9 cellular contexts compared by ENCODE assay signal in the genomic region with DNA sequence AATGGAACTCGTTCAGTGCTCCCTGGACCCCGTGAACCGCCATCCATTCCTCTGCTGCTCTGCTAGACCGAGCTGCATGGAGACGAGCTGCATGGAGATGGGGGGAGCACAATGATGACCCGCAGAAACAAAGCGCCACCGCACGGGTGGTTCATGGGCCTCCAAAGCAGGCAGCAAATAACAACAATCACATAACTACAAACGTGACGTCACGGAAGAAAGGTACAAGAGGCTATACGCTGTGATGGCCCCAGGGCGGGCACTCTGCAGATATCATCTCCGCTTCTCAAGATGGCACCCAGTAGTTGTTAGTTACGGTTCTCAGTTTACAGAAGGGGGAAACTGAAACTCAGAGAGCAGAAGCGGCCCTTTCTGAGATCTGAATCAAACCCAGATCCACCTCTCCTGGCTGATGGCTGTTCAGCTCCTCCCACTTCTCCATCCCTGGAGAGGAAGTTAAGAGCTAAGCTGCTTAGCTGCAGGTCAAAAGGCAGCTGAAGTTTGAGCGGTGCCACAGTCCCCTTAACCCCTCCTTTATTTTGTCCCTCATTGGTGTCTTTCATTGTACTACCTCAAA. TPM values are rescaled to one million over a fixed set of nuclear protein-coding genes. Genes with fewer than 3 reads are reported as not detected.
A peak's percentile ranks its signal among the peaks of the same experiment; 100 is the strongest.
DNase-seq lines count a peak whose midpoint lies in the region; ATAC-seq and TF ChIP-seq lines count a peak whose summit lies in the region.
"Had no signal": no experiment of that assay in that cellular context is flagged by ENCODE, and none has a peak within 500 bp of the region (broad histone marks: within the 10 kb centered on the region; RNA-seq: fewer than 3 reads in every experiment).

No MANE protein-coding gene starts in this region.

- no peak overlapping the region for H2BK12ac ChIP-seq in neuronal stem cell (ENCODE audit: low read length)

- intact Hi-C loops in Caco-2 (cut with micrococcal nuclease; ENCODE audit: unreplicated experiment) = loop anchor here (2.0 to 10.0 kb wide), 2 partner anchors 35 to 203 kb away; a partner anchor contains a TSS

- no peak overlapping the region for H4K8ac ChIP-seq in neuronal stem cell (ENCODE audit: low read depth, low read length)

- no peak overlapping the region for H2AFZ ChIP-seq in neuronal stem cell (ENCODE audit: low read length)

- no peak overlapping the region for H3K27ac Mint-ChIP-seq in Caco-2 (ENCODE audit: unreplicated experiment)

- H3K27me3 ChIP-seq in Caco-2 (replicated peaks; ENCODE audit: control insufficient read depth, insufficient read depth, low read length) (no peaks in the 10 kb centered on the region), neuronal stem cell (ENCODE audit: control insufficient read depth in 3 of 3, insufficient read depth in 3 of 3, low read depth in 1 of 3, low read length in 3 of 3) (no peaks in the 10 kb centered on the region)
- H3K27me3 ChIP-seq: vagina had no signal

- H3K23ac ChIP-seq in neuronal stem cell (ENCODE audit: low read depth, low read length, poor library complexity) = no peak overlapping the region

- H3K27me3 Mint-ChIP-seq in Caco-2 (ENCODE audit: insufficient read depth, unreplicated experiment) = no peaks in the 10 kb centered on the region

- no peak overlapping the region for H3K9ac ChIP-seq in neuronal stem cell (ENCODE audit: low read depth, low read length, poor library complexity)

- H3K9me3 ChIP-seq in Caco-2 (no peaks in the 10 kb centered on the region), neuronal stem cell (replicated peaks in 1 of 2; ENCODE audit: control insufficient read depth in 2 of 2, insufficient read depth in 1 of 2, low read depth in 1 of 2, low read length in 2 of 2) (no peaks in the 10 kb centered on the region)
- H3K9me3 ChIP-seq: vagina had no signal

- peaks cover 27% of the 10 kb centered on the region for H3K36me3 Mint-ChIP-seq in Caco-2 (ENCODE audit: insufficient read depth, unreplicated experiment)

- no peak overlapping the region for H3K14ac ChIP-seq in neuronal stem cell (ENCODE audit: low read length)

- no peak overlapping the region for H3K4ac ChIP-seq in neuronal stem cell (ENCODE audit: low read length)

- H3K36me3 ChIP-seq in Caco-2 (ENCODE audit: control insufficient read depth, insufficient read depth, low read length) (no peaks in the 10 kb centered on the region; the same call in 1 of the 2 replicates), neuronal stem cell (replicated peaks in 1 of 2; ENCODE audit: control insufficient read depth in 2 of 2, insufficient read depth in 2 of 2, low read length in 2 of 2) (peaks cover 28 to 48% of the 10 kb centered on the region in 2 donors)

- TF ChIP-seq CTCF in Caco-2 (IDR thresholded peaks at IDR 0.05; ENCODE audit: insufficient read depth in 1 of 2, low read depth in 1 of 2, low read length in 1 of 2, severe bottlenecking in 1 of 2, unreplicated experiment in 1 of 2) = no peak

- H3K79me1 ChIP-seq in neuronal stem cell (ENCODE audit: low read depth, low read length) = peaks cover 8% of the 10 kb centered on the region

- H2BK5ac ChIP-seq in neuronal stem cell (ENCODE audit: low read length) = no peak overlapping the region

- no peak overlapping the region for H3K18ac ChIP-seq in neuronal stem cell (ENCODE audit: low read length)

- H3K4me3 ChIP-seq in Caco-2 (ENCODE audit: low read depth, low read length) (no peak overlapping the region), neuronal stem cell (ENCODE audit: low read length in 2 of 2) (peak overlapping the region in 1 of 2 donors; percentile 88)

- H3K4me1 Mint-ChIP-seq in Caco-2 (ENCODE audit: low read depth, unreplicated experiment) = no peaks in the 10 kb centered on the region

- WGBS in neuronal stem cell (ENCODE audit: extremely low coverage in 2 of 2, insufficient read length in 2 of 2, insufficient replicate concordance in 1 of 2), 2 donors = no CpG with 5 or more reads among the region's 18 CpGs

- POLR2A ChIA-PET in Caco-2 (lab: Charles Lee) = no interaction called here

- no peak overlapping the region for H2BK120ac ChIP-seq in neuronal stem cell (ENCODE audit: low read depth, low read length)

- no peak overlapping the region for H2AK5ac ChIP-seq in neuronal stem cell (ENCODE audit: low read depth, low read length)

- H3K4me3 Mint-ChIP-seq in Caco-2 (ENCODE audit: unreplicated experiment) = peak overlapping the region; percentile 82

- DNase-seq in Caco-2 (no peak), UCSD-AML1 (lab: John Stamatoyannopoulos, UW; ENCODE audit: unreplicated experiment) (peak; percentile 13), iris pigment epithelial cell (ENCODE audit: low read depth) (peak; percentile 49), occipital lobe (lab: John Stamatoyannopoulos, UW) (no peak), RKO (ENCODE audit: low spot score) (no peak), neuronal stem cell (ENCODE audit: low spot score) (no peak)

- no peaks in the 10 kb centered on the region for H3K4me1 ChIP-seq in Caco-2
- peaks cover 11 to 14% of the 10 kb centered on the region in 2 donors for H3K4me1 ChIP-seq in neuronal stem cell (ENCODE audit: control insufficient read depth in 2 of 2, insufficient read depth in 1 of 2, low read depth in 1 of 2, low read length in 2 of 2)

- ATAC-seq in GM19324 (IDR thresholded peaks at IDR 0.05; ENCODE audit: low FRiP score, unreplicated experiment) (peak; percentile 33), HG03520 (IDR thresholded peaks at IDR 0.05; ENCODE audit: unreplicated experiment) (peak; percentile 36)

- CTCF ChIA-PET in Caco-2 (lab: Charles Lee) = no interaction called here

- no TSS peak for BruUV-seq in Caco-2 (replicated peaks; lab: Mats Ljungman, UMichigan)

- H3K9me3 Mint-ChIP-seq in Caco-2 (ENCODE audit: unreplicated experiment) = no peaks in the 10 kb centered on the region

- no peak overlapping the region for H2BK15ac ChIP-seq in neuronal stem cell (ENCODE audit: low read length)

- H3K4me2 ChIP-seq in neuronal stem cell (ENCODE audit: insufficient read depth, low read length, poor library complexity, severe bottlenecking) = no peak overlapping the region

- no peak overlapping the region for H3K27ac ChIP-seq in neuronal stem cell (replicated peaks; ENCODE audit: low read length)
- H3K27ac ChIP-seq: vagina had no signal

- no peak overlapping the region for H4K91ac ChIP-seq in neuronal stem cell (ENCODE audit: low read depth, low read length, poor library complexity)

RNA-seq across cellular contexts. Expression of a gene that starts 1.7 kb away (rescaled TPM):
- total RNA-seq in Caco-2 (2022) (83.0 and 93.1 TPM in 2 replicates), occipital lobe (19.8 TPM)
- polyA plus RNA-seq in neuronal stem cell (2013, experiment 1 of 2) = 20.7 TPM
- polyA plus RNA-seq in neuronal stem cell (2013, experiment 2 of 2) = 20.1 TPM

RNA-seq across cellular contexts. Expression of a gene that starts 6.9 kb away (rescaled TPM):
- total RNA-seq in Caco-2 (2022) (11.8 and 12.5 TPM in 2 replicates), occipital lobe (12.2 TPM)
- 14.0 TPM for polyA plus RNA-seq in neuronal stem cell (2013, experiment 1 of 2)
- polyA plus RNA-seq in neuronal stem cell (2013, experiment 2 of 2) = 14.0 TPM

RNA-seq across cellular contexts. Expression of a gene that starts 18.3 kb away (rescaled TPM):
- total RNA-seq in Caco-2 (2022) (8.6 and 10.4 TPM in 2 replicates), occipital lobe (14.3 TPM)
- 6.5 TPM for polyA plus RNA-seq in neuronal stem cell (2013, experiment 1 of 2)
- 6.7 TPM for polyA plus RNA-seq in neuronal stem cell (2013, experiment 2 of 2)

RNA-seq across cellular contexts. Expression of a gene that starts 33.7 kb away (rescaled TPM):
- 29.3 and 31.3 TPM in 2 replicates for total RNA-seq in Caco-2 (2022)
- 13.3 TPM for total RNA-seq in occipital lobe
- polyA plus RNA-seq in neuronal stem cell (2013, experiment 1 of 2) = 79.0 TPM
- polyA plus RNA-seq in neuronal stem cell (2013, experiment 2 of 2) = 73.0 TPM

RNA-seq across cellular contexts. Expression of a gene that starts 43.3 kb away (rescaled TPM):
- total RNA-seq in Caco-2 (2022) (3.5 and 3.6 TPM in 2 replicates), occipital lobe (14.8 TPM)
- polyA plus RNA-seq in neuronal stem cell (2013, experiment 1 of 2) = 6.9 TPM
- polyA plus RNA-seq in neuronal stem cell (2013, experiment 2 of 2) = 7.0 TPM

Comparison
In these comparisons a context has a peak if more than half of its experiments do, and no peak if none do; other contexts are left out.
1. DNase-seq: peak in UCSD-AML1 (single experiment) and iris pigment epithelial cell (single experiment); none in Caco-2 (0 of 2), occipital lobe (single experiment), RKO (single experiment) and neuronal stem cell (single experiment).